In genomic region chr2:83042053-83042452, GRCh38 we compare ENCODE assay signal across 8 cellular contexts.
"Had no signal": no experiment of that assay in that cellular context is flagged by ENCODE, and none has a peak within 500 bp of the region (broad histone marks: within the 10 kb centered on the region; RNA-seq: fewer than 3 reads in every experiment).

No MANE protein-coding gene starts in this region.

- H3K4me3 ChIP-seq: GM12878 had no signal

- FAIRE-seq: G401.6, GM12878, GM12891, GM12892, GM18507, GM19239 had no signal

- DNase-seq: GDM1, GF-D8 had no signal

- ATAC-seq: GM12878 had no signal
